In the genomic region with DNA sequence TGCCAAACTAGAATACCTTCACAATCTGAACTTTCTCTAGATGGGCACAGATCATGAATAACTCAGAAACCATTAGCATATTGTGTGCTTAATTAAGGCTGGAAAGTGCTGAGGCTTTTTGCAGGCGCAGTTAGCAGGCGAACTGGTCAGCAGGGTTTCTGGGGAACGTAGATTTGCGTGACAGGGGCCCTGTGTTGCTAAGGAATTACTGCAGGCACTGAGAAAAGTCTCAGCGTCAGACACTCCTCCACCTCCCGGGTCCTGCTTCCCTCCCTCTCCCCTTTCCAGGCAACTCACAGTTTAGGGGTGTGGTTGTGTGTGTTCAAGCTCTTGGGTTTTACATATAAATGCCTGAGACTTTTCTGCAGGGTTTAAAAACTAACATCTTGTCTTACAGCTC, we compare ENCODE assay signal across 8 cellular contexts. TPM values are rescaled to one million over a fixed set of nuclear protein-coding genes. Genes with fewer than 3 reads are reported as not detected.
DNase-seq lines count a peak whose midpoint lies in the region; TF ChIP-seq lines count a peak whose summit lies in the region.

No MANE protein-coding gene starts in this region.

- H3K4me2 ChIP-seq in PC-9 = peak overlapping the region; percentile 92

- peak overlapping the region; percentile 66 for H3K27ac ChIP-seq in PC-9

- POLR2A ChIA-PET in PC-9 (lab: Charles Lee; ENCODE audit: unreplicated experiment) = no interaction called here

- H3K9me3 ChIP-seq in PC-9 (ENCODE audit: insufficient read depth, low read depth) (no peaks in the 10 kb centered on the region), mucosa of stomach (ENCODE audit: control insufficient read depth, low read length) (no peaks in the 10 kb centered on the region)

- H4K20me1 ChIP-seq in PC-9 (ENCODE audit: insufficient read depth) = no peaks in the 10 kb centered on the region; the same call in 1 of the 2 replicates

- no peaks in the 10 kb centered on the region for H3K9me2 ChIP-seq in PC-9 (ENCODE audit: insufficient read depth)

- intact Hi-C loops in PC-9 (cut with micrococcal nuclease; ENCODE audit: unreplicated experiment) = loop anchor here (2.0 kb wide), 1 partner anchor 13 kb away; no protein-coding TSS in a partner anchor

- peaks cover 32% of the 10 kb centered on the region; the same call in 1 of the 2 replicates for H3F3A ChIP-seq in PC-9 (ENCODE audit: insufficient read depth, low read depth)

- no peak overlapping the region for H2AFZ ChIP-seq in PC-9

- peak overlapping the region; percentile 59 for H3K9ac ChIP-seq in mucosa of stomach (ENCODE audit: low read length)

- no peak for TF ChIP-seq CTCF in PC-9 (conservative IDR thresholded peaks at IDR 0.05)

- peaks cover 45% of the 10 kb centered on the region for H3K79me2 ChIP-seq in PC-9 (ENCODE audit: low read depth)

- no peaks in the 10 kb centered on the region for H3K27me3 ChIP-seq in PC-9 (ENCODE audit: insufficient read depth, low read depth)
- no peaks in the 10 kb centered on the region for H3K27me3 ChIP-seq in mucosa of stomach (ENCODE audit: control insufficient read depth, insufficient read depth, low read length)

- H3K4me3 ChIP-seq in PC-9 = peak overlapping the region; percentile 95
- H3K4me3 ChIP-seq in mucosa of stomach (ENCODE audit: low read length) = no peak overlapping the region

- peaks cover 54% of the 10 kb centered on the region for H3K4me1 ChIP-seq in PC-9 (replicated peaks; ENCODE audit: insufficient read depth)
- peaks cover 35% of the 10 kb centered on the region for H3K4me1 ChIP-seq in mucosa of stomach (ENCODE audit: control insufficient read depth, insufficient read depth, low read length)

- CTCF ChIA-PET in PC-9 (lab: Charles Lee) = interaction anchor here (0.5 to 0.7 kb wide), 2 partner anchors 17 to 155 kb away, joined by 3 to 7 read pairs; no protein-coding TSS in a partner anchor

- DNase-seq in NOMO-1 treated with DMSO at 0.1 percent for 48 hours (lab: John Stamatoyannopoulos, UW; ENCODE audit: unreplicated experiment) (peak; percentile 24), NOMO-1 treated with dmso at 0.1 percent for 144 hours (lab: John Stamatoyannopoulos, UW; ENCODE audit: unreplicated experiment) (no peak), PC-9 (peak; percentile 36 to 60), dermis blood vessel endothelial cell (peak; percentile 16), inferior parietal cortex (ENCODE audit: extremely low spot score) (no peak), NCI-H345 treated with DMSO at 0.1 percent for 48 hours (lab: John Stamatoyannopoulos, UW; ENCODE audit: unreplicated experiment) (no peak), SW480 (ENCODE audit: low spot score) (no peak)

- H3K36me3 ChIP-seq in PC-9 (ENCODE audit: low read depth) (peaks cover 26% of the 10 kb centered on the region), mucosa of stomach (ENCODE audit: control insufficient read depth, insufficient read depth, low read length) (no peaks in the 10 kb centered on the region)

- BruUV-seq in PC-9 (replicated peaks; lab: Mats Ljungman, UMichigan) = no TSS peak

RNA-seq across cellular contexts. Expression of gene MAP3K8, which starts 2.2 kb away (rescaled TPM):
- total RNA-seq in PC-9 (2021) (14.3 and 16.4 TPM in 2 replicates), dermis blood vessel endothelial cell (2.5 and 6.3 TPM in 2 replicates)

Comparison
In these comparisons a context has a peak if more than half of its experiments do, and no peak if none do; other contexts are left out.
1. DNase-seq: peak in NOMO-1 treated with DMSO at 0.1 percent for 48 hours (single experiment), PC-9 (2 of 2) and dermis blood vessel endothelial cell (single experiment); none in NOMO-1 treated with dmso at 0.1 percent for 144 hours (single experiment), inferior parietal cortex (single experiment), NCI-H345 treated with DMSO at 0.1 percent for 48 hours (single experiment) and SW480 (single experiment).